Comparison of ENCODE assay signal across 1 cellular context in the genomic region with DNA sequence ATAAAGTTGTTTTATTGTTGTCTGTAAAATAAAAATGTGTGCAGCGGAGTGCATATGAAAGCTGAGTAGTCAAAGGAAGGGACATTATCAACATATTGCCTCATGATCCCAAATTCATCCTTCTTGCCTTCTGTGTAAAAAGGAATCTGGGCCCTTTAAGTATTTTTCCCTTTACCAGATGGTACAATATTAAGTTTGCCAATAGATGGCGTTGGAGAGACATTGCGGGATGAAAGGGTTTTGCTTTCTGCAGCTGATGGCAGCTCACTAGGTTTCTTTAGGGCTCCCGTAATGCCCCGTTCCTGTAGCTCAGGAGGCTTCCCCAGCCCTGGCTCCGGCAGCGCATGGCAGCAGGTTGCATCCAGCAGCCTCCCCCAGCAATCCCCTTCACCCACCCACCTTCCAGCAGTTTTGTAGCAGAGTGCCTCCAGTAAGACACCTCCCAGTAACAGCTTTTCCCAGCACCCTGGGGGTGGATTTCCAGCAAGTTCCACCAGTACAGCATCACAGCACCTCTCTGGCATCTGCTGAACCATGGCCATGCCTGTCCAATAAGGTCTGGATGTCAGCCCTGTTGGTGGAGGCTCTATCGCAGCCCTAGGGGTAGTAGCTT.
TF ChIP-seq lines count a peak whose summit lies in the region.

No MANE protein-coding gene starts in this region.

TF ChIP-seq in SK-N-SH, 30 proteins besides CTCF, POLR2A, EP300 and RAD21 (continued from another document):
- TF ChIP-seq, protein P1, sequence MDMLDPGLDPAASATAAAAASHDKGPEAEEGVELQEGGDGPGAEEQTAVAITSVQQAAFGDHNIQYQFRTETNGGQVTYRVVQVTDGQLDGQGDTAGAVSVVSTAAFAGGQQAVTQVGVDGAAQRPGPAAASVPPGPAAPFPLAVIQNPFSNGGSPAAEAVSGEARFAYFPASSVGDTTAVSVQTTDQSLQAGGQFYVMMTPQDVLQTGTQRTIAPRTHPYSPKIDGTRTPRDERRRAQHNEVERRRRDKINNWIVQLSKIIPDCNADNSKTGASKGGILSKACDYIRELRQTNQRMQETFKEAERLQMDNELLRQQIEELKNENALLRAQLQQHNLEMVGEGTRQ (IDR thresholded peaks at IDR 0.05; ENCODE audit: borderline replicate concordance, low read depth, low read length): no peak
- TF ChIP-seq, protein P2, sequence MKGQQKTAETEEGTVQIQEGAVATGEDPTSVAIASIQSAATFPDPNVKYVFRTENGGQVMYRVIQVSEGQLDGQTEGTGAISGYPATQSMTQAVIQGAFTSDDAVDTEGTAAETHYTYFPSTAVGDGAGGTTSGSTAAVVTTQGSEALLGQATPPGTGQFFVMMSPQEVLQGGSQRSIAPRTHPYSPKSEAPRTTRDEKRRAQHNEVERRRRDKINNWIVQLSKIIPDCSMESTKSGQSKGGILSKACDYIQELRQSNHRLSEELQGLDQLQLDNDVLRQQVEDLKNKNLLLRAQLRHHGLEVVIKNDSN (IDR thresholded peaks at IDR 0.05; ENCODE audit: borderline replicate concordance, low read depth): no peak
- TF ChIP-seq CHD2 (IDR thresholded peaks at IDR 0.05; ENCODE audit: low read length, partially characterized antibody) (no peak), MEF2A (IDR thresholded peaks at IDR 0.05; ENCODE audit: borderline replicate concordance, low read depth) (no peak), FOXJ3 (CRISPR knock-in tag; IDR thresholded peaks at IDR 0.05) (no peak), JUND (IDR thresholded peaks at IDR 0.05) (no peak), GABPA (IDR thresholded peaks at IDR 0.05; ENCODE audit: low read depth) (no peak)
- TF ChIP-seq, protein P3, sequence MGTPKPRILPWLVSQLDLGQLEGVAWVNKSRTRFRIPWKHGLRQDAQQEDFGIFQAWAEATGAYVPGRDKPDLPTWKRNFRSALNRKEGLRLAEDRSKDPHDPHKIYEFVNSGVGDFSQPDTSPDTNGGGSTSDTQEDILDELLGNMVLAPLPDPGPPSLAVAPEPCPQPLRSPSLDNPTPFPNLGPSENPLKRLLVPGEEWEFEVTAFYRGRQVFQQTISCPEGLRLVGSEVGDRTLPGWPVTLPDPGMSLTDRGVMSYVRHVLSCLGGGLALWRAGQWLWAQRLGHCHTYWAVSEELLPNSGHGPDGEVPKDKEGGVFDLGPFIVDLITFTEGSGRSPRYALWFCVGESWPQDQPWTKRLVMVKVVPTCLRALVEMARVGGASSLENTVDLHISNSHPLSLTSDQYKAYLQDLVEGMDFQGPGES (IDR thresholded peaks at IDR 0.05; ENCODE audit: low read depth, low read length): no peak
- TF ChIP-seq, protein P4, sequence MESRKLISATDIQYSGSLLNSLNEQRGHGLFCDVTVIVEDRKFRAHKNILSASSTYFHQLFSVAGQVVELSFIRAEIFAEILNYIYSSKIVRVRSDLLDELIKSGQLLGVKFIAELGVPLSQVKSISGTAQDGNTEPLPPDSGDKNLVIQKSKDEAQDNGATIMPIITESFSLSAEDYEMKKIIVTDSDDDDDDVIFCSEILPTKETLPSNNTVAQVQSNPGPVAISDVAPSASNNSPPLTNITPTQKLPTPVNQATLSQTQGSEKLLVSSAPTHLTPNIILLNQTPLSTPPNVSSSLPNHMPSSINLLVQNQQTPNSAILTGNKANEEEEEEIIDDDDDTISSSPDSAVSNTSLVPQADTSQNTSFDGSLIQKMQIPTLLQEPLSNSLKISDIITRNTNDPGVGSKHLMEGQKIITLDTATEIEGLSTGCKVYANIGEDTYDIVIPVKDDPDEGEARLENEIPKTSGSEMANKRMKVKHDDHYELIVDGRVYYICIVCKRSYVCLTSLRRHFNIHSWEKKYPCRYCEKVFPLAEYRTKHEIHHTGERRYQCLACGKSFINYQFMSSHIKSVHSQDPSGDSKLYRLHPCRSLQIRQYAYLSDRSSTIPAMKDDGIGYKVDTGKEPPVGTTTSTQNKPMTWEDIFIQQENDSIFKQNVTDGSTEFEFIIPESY (IDR thresholded peaks at IDR 0.05; ENCODE audit: borderline replicate concordance, low read depth): no peak
